In the genomic region with DNA sequence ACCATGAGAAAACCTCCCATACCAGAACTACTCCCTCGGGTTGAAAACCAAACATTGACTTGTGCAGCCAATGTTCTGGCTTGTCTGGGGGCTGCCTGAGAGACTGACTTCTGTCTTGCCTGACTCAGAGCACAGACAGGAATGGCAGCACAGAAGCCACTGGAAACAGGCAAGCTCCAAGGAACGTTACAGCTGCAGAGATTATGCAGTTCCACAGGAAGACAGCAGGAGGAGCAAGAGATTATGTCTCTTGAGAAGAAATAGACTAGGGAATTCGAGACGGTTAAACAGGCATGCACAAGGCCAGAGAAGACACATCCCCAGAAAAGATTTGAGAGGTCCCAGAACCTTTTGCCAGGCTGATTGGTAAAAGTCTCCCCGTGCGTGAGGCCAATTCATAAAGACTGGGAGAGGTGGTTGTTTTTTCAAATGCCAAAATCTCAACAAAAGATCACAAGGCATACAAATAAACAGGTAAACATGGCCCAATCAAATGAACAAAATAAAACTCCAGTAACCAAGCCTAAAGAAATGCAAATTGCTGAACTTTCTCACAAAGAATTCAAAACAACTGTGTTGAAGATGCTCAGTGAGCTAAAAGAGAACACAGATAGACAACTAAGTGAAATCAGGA, we compare ENCODE assay signal across 8 cellular contexts.
DNase-seq lines count a peak whose midpoint lies in the region; ATAC-seq and TF ChIP-seq lines count a peak whose summit lies in the region.

No MANE protein-coding gene starts in this region.

- H3K27me3 ChIP-seq in CD4-positive, alpha-beta T cell (ENCODE audit: control insufficient read depth, insufficient read depth, low read length): peaks cover 11% of the 10 kb centered on the region
- H3K27me3 ChIP-seq in GM23338 (ENCODE audit: insufficient read depth) (no peaks in the 10 kb centered on the region), left lung (peaks cover 0 to 4% of the 10 kb centered on the region in 2 donors)

- no peak overlapping the region for H3K27ac Mint-ChIP-seq in CD4-positive, alpha-beta T cell
- H3K27ac Mint-ChIP-seq in GM23338 (no peak overlapping the region), MCF 10A (ENCODE audit: low read depth, unreplicated experiment) (no peak overlapping the region)
- no peak overlapping the region for H3K27ac Mint-ChIP-seq in stimulated activated naive B cell treated with anti-CD40 and anti-IgM and Interleukin-4, amounts not matched to agents 10 μg/mL and 1 μg/mL and 100 μg/mL, for 72 hours

- peaks cover 5% of the 10 kb centered on the region; the same call in 1 of the 2 replicates for H3K4me1 ChIP-seq in GM23338 (ENCODE audit: insufficient read depth)
- H3K4me1 ChIP-seq in left lung: peaks cover 0 to 6% of the 10 kb centered on the region in 2 donors

- peaks cover 39% of the 10 kb centered on the region for H3K27me3 Mint-ChIP-seq in CD4-positive, alpha-beta T cell
- H3K27me3 Mint-ChIP-seq in GM23338 (ENCODE audit: insufficient read depth, low read depth, poor library complexity) (peaks cover 16% of the 10 kb centered on the region), MCF 10A (ENCODE audit: insufficient read depth, unreplicated experiment) (peaks cover 16% of the 10 kb centered on the region)
- peaks cover 51 to 63% of the 10 kb centered on the region in 2 donors for H3K27me3 Mint-ChIP-seq in stimulated activated naive B cell treated with anti-CD40 and anti-IgM and Interleukin-4, amounts not matched to agents 10 μg/mL and 1 μg/mL and 100 μg/mL, for 72 hours

- no TSS peak for BruUV-seq in MCF 10A (replicated peaks; lab: Mats Ljungman, UMichigan)

- H3K9me2 ChIP-seq in GM23338 (ENCODE audit: insufficient read depth): no peaks in the 10 kb centered on the region

- H3K4me2 ChIP-seq in GM23338: no peak overlapping the region

- no peaks in the 10 kb centered on the region for H3F3A ChIP-seq in GM23338 (replicated peaks; ENCODE audit: low read depth)

- no peaks in the 10 kb centered on the region for H3K36me3 Mint-ChIP-seq in CD4-positive, alpha-beta T cell (ENCODE audit: low read depth)
- H3K36me3 Mint-ChIP-seq in GM23338 (ENCODE audit: low read depth): peaks cover 7% of the 10 kb centered on the region; the same call in 1 of the 3 replicates
- H3K36me3 Mint-ChIP-seq in MCF 10A (ENCODE audit: insufficient read depth, unreplicated experiment): no peaks in the 10 kb centered on the region
- peaks cover 0 to 4% of the 10 kb centered on the region in 2 donors for H3K36me3 Mint-ChIP-seq in stimulated activated naive B cell treated with anti-CD40 and anti-IgM and Interleukin-4, amounts not matched to agents 10 μg/mL and 1 μg/mL and 100 μg/mL, for 72 hours

- TF ChIP-seq CTCF in CD4-positive, alpha-beta T cell (IDR thresholded peaks at IDR 0.05): peak; percentile 49
- peak; percentile 66 to 86 for TF ChIP-seq CTCF in GM23338 (conservative IDR thresholded peaks at IDR 0.05; ENCODE audit: low read depth in 2 of 2)
- TF ChIP-seq CTCF in MCF 10A (IDR thresholded peaks at IDR 0.05; ENCODE audit: unreplicated experiment): peak; percentile 76
- TF ChIP-seq CTCF in left lung (IDR thresholded peaks at IDR 0.05): peak; percentile 64 to 73

- H3K9me3 ChIP-seq in CD4-positive, alpha-beta T cell (ENCODE audit: control insufficient read depth, low read length): peaks cover 9% of the 10 kb centered on the region
- H3K9me3 ChIP-seq in left lung: no peaks in the 10 kb centered on the region

- no peak overlapping the region for H3K27ac ChIP-seq in CD4-positive, alpha-beta T cell (ENCODE audit: low read depth, low read length)
- H3K27ac ChIP-seq in GM23338 (ENCODE audit: low read depth): no peak overlapping the region
- no peak overlapping the region for H3K27ac ChIP-seq in left lung

- H3K4me1 Mint-ChIP-seq in CD4-positive, alpha-beta T cell (ENCODE audit: low read depth): peaks cover 11% of the 10 kb centered on the region
- H3K4me1 Mint-ChIP-seq in GM23338: peaks cover 19% of the 10 kb centered on the region
- H3K4me1 Mint-ChIP-seq in MCF 10A (ENCODE audit: insufficient read depth, unreplicated experiment): peaks cover 28% of the 10 kb centered on the region
- H3K4me1 Mint-ChIP-seq in stimulated activated naive B cell treated with anti-CD40 and anti-IgM and Interleukin-4, amounts not matched to agents 10 μg/mL and 1 μg/mL and 100 μg/mL, for 72 hours: peaks cover under 1 to 2% of the 10 kb centered on the region in 2 donors

- no peak for DNase-seq in CD4-positive, alpha-beta T cell
- DNase-seq in GM23338 (ENCODE audit: low spot score): peak; percentile 89
- DNase-seq in NCI-H82 (lab: John Stamatoyannopoulos, UW): peak; percentile 82
- peak; percentile 78 for DNase-seq in MCF 10A (ENCODE audit: unreplicated experiment)
- no peak for DNase-seq in left lung
- DNase-seq in stimulated activated naive B cell treated with anti-CD40 and anti-IgM and Interleukin-4, amounts not matched to agents 10 μg/mL and 1 μg/mL and 100 μg/mL, for 72 hours: no peak
- DNase-seq in stimulated activated naive CD4-positive, alpha-beta T cell (lab: John Stamatoyannopoulos, UW): no peak

- CTCF ChIA-PET in CD4-positive, alpha-beta T cell (lab: Charles Lee): no interaction called here
- CTCF ChIA-PET in MCF 10A (lab: Yijun Ruan, JAX): interaction anchor here (0.6 to 5.5 kb wide), 27 partner anchors 8 to 1550 kb away, joined by 3 to 132 read pairs (median 4); no protein-coding TSS in a partner anchor

- H3K4me3 ChIP-seq in GM23338 (no peak overlapping the region), left lung (no peak overlapping the region)

- H4K20me1 ChIP-seq in GM23338 (replicated peaks; ENCODE audit: insufficient read depth): no peaks in the 10 kb centered on the region

- POLR2A ChIA-PET in CD4-positive, alpha-beta T cell (lab: Charles Lee): no interaction called here
- POLR2A ChIA-PET in MCF 10A (lab: Yijun Ruan, JAX): no interaction called here

- ATAC-seq in CD4-positive, alpha-beta T cell (ENCODE audit: poor library complexity): no peak
- ATAC-seq in GM23338 (peak; percentile 64), left lung (peak; percentile 33), GM21381 (IDR thresholded peaks at IDR 0.05; ENCODE audit: unreplicated experiment) (no peak)
- ATAC-seq in stimulated activated naive B cell treated with anti-CD40 and anti-IgM and Interleukin-4, amounts not matched to agents 10 μg/mL and 1 μg/mL and 100 μg/mL, for 72 hours (replicated peaks): no peak

- intact Hi-C loops in CD4-positive, alpha-beta T cell (cut with DNase I, micrococcal nuclease): loop anchor here (2.0 kb wide), 1 partner anchor 39 kb away; no protein-coding TSS in a partner anchor
- intact Hi-C loops in MCF 10A (cut with micrococcal nuclease): loop anchor here (1.0 to 2.0 kb wide), 2 partner anchors 39 to 69 kb away; no protein-coding TSS in a partner anchor
- intact Hi-C loops in left lung (cut with DNase I): no loop called here

- no peak overlapping the region for H3K4me3 Mint-ChIP-seq in CD4-positive, alpha-beta T cell
- no peak overlapping the region for H3K4me3 Mint-ChIP-seq in GM23338
- no peak overlapping the region for H3K4me3 Mint-ChIP-seq in MCF 10A (ENCODE audit: unreplicated experiment)
- no peak overlapping the region for H3K4me3 Mint-ChIP-seq in stimulated activated naive B cell treated with anti-CD40 and anti-IgM and Interleukin-4, amounts not matched to agents 10 μg/mL and 1 μg/mL and 100 μg/mL, for 72 hours

- no peak overlapping the region for H2AFZ ChIP-seq in GM23338

- H3K36me3 ChIP-seq in GM23338 (ENCODE audit: insufficient read depth): no peaks in the 10 kb centered on the region
- H3K36me3 ChIP-seq in left lung: no peaks in the 10 kb centered on the region

- peaks cover 4% of the 10 kb centered on the region for H3K9me3 Mint-ChIP-seq in CD4-positive, alpha-beta T cell
- H3K9me3 Mint-ChIP-seq in GM23338 (peaks cover 18% of the 10 kb centered on the region), MCF 10A (ENCODE audit: unreplicated experiment) (no peaks in the 10 kb centered on the region)
- H3K9me3 Mint-ChIP-seq in stimulated activated naive B cell treated with anti-CD40 and anti-IgM and Interleukin-4, amounts not matched to agents 10 μg/mL and 1 μg/mL and 100 μg/mL, for 72 hours: peaks cover 23 to 25% of the 10 kb centered on the region in 2 donors

- H3K79me2 ChIP-seq in GM23338 (replicated peaks; ENCODE audit: insufficient read depth): no peaks in the 10 kb centered on the region

TF ChIP-seq in GM23338, 12 proteins besides CTCF, POLR2A, EP300 and RAD21:
- TF ChIP-seq, protein P1, sequence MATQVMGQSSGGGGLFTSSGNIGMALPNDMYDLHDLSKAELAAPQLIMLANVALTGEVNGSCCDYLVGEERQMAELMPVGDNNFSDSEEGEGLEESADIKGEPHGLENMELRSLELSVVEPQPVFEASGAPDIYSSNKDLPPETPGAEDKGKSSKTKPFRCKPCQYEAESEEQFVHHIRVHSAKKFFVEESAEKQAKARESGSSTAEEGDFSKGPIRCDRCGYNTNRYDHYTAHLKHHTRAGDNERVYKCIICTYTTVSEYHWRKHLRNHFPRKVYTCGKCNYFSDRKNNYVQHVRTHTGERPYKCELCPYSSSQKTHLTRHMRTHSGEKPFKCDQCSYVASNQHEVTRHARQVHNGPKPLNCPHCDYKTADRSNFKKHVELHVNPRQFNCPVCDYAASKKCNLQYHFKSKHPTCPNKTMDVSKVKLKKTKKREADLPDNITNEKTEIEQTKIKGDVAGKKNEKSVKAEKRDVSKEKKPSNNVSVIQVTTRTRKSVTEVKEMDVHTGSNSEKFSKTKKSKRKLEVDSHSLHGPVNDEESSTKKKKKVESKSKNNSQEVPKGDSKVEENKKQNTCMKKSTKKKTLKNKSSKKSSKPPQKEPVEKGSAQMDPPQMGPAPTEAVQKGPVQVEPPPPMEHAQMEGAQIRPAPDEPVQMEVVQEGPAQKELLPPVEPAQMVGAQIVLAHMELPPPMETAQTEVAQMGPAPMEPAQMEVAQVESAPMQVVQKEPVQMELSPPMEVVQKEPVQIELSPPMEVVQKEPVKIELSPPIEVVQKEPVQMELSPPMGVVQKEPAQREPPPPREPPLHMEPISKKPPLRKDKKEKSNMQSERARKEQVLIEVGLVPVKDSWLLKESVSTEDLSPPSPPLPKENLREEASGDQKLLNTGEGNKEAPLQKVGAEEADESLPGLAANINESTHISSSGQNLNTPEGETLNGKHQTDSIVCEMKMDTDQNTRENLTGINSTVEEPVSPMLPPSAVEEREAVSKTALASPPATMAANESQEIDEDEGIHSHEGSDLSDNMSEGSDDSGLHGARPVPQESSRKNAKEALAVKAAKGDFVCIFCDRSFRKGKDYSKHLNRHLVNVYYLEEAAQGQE (IDR thresholded peaks at IDR 0.05; ENCODE audit: unreplicated experiment): no peak
- no peak for TF ChIP-seq POLR2AphosphoS5 (IDR thresholded peaks at IDR 0.05; ENCODE audit: low read depth)
- TF ChIP-seq ZNF114 (CRISPR knock-in tag; IDR thresholded peaks at IDR 0.05): no peak

Comparison
In these comparisons a context has a peak if more than half of its experiments do, and no peak if none do; other contexts are left out.
1. ATAC-seq: peak in GM23338 (single experiment) and left lung (single experiment); none in CD4-positive, alpha-beta T cell (single experiment), stimulated activated naive B cell treated with anti-CD40 and anti-IgM and Interleukin-4, amounts not matched to agents 10 μg/mL and 1 μg/mL and 100 μg/mL, for 72 hours (0 of 2) and GM21381 (single experiment).
2. DNase-seq: peak in GM23338 (single experiment), NCI-H82 (single experiment) and MCF 10A (single experiment); none in CD4-positive, alpha-beta T cell (0 of 10), left lung (0 of 2), stimulated activated naive B cell treated with anti-CD40 and anti-IgM and Interleukin-4, amounts not matched to agents 10 μg/mL and 1 μg/mL and 100 μg/mL, for 72 hours (single experiment) and stimulated activated naive CD4-positive, alpha-beta T cell (0 of 6).
3. intact Hi-C loops: an anchor here in CD4-positive, alpha-beta T cell (2.0 kb wide) and MCF 10A (1.0 to 2.0 kb wide); none called in left lung.
4. Peak in every context shown above with its lines, with median percentiles within 50 percentile points of each other: CTCF ChIP-seq.